Comparison of ENCODE assay signal across 11 cellular contexts in the genomic region with DNA sequence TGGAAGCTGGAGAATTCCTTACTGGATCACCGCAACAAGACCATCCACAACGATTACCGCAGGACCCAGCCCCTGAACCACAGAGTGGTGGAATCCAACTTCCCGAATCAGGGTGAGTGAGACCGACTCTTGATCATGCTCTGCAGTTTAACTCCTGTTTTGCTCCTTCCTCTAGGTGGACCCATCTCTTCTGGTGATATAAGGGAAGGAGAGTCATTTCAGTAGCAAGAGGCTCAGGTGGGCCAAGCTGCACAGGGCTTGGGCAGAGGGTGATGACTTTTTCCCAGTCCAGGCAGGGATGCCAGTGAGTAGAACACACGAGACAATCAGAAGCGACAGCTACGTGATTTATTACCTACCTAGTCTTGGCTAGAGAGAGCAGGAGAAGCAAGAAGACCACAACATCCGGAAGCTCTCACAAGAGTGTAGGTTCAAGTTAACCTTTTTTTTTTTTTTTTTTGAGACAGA. TPM values are rescaled to one million over a fixed set of nuclear protein-coding genes. Genes with fewer than 3 reads are reported as not detected.
DNase-seq lines count a peak whose midpoint lies in the region; ATAC-seq and TF ChIP-seq lines count a peak whose summit lies in the region.
"Had no signal": no experiment of that assay in that cellular context is flagged by ENCODE, and none has a peak within 500 bp of the region (broad histone marks: within the 10 kb centered on the region; RNA-seq: fewer than 3 reads in every experiment).

No MANE protein-coding gene starts in this region.

- TF ChIP-seq POLR2A in breast epithelium (IDR thresholded peaks at IDR 0.05) = no peak
- TF ChIP-seq POLR2A in GM18505 (IDR thresholded peaks at IDR 0.05; ENCODE audit: borderline replicate concordance, extremely low read depth, insufficient read depth, insufficient read length) = no peak

- peak overlapping the region; percentile 13; the same call in 1 of the 2 replicates for H3K4me3 ChIP-seq in Jurkat, Clone E6-1 (ENCODE audit: low read length)
- H3K4me3 ChIP-seq in mucosa of descending colon (no peak overlapping the region), breast epithelium (no peak overlapping the region), SJCRH30 (no peak overlapping the region)
- H3K4me3 ChIP-seq: gastrocnemius medialis had no signal

- H3K27ac ChIP-seq in breast epithelium (no peak overlapping the region), caudate nucleus (ENCODE audit: low read depth, low read length) (no peak overlapping the region), SJCRH30 (no peak overlapping the region)
- H3K27ac ChIP-seq: gastrocnemius medialis had no signal

- H3K9me3 Mint-ChIP-seq in activated CD4-positive, alpha-beta memory T cell treated with anti-CD3 and anti-CD28 coated beads, Interleukin-2, amount 10 ng/mL, durations not matched to agents 7 days and 5 days = no peaks in the 10 kb centered on the region

- ATAC-seq in mucosa of descending colon = peak; percentile 56
- ATAC-seq in GM18505 (IDR thresholded peaks at IDR 0.05; ENCODE audit: unreplicated experiment) = no peak
- ATAC-seq: gastrocnemius medialis, HCT116 had no signal

- no peaks in the 10 kb centered on the region for H3K27me3 Mint-ChIP-seq in activated CD4-positive, alpha-beta memory T cell treated with anti-CD3 and anti-CD28 coated beads, Interleukin-2, amount 10 ng/mL, durations not matched to agents 7 days and 5 days

- H3K4me1 ChIP-seq in mucosa of descending colon (ENCODE audit: low read depth) (no peaks in the 10 kb centered on the region), breast epithelium (no peaks in the 10 kb centered on the region), SJCRH30 (no peaks in the 10 kb centered on the region)
- H3K4me1 ChIP-seq: gastrocnemius medialis had no signal

- intact Hi-C loops in mucosa of descending colon (cut with DNase I, micrococcal nuclease) (no loop called here), breast epithelium (cut with DNase I; ENCODE audit: low total_unique reads) (no loop called here)

- CTCF ChIA-PET in activated CD4-positive, alpha-beta memory T cell treated with anti-CD3 and anti-CD28 coated beads, Interleukin-2, amount 10 ng/mL, durations not matched to agents 7 days and 5 days (lab: Charles Lee) = interaction anchor here (0.7 to 2.4 kb wide), 13 partner anchors 9 to 91 kb away, joined by 3 to 25 read pairs (median 7); a partner anchor contains a TSS

- H3K9me3 ChIP-seq in mucosa of descending colon (no peaks in the 10 kb centered on the region), breast epithelium (no peaks in the 10 kb centered on the region), SJCRH30 (replicated peaks) (no peaks in the 10 kb centered on the region)
- H3K9me3 ChIP-seq: gastrocnemius medialis had no signal

- DNase-seq in GM10266 (ENCODE audit: extremely low spot score) = peak; percentile 48
- DNase-seq in Jurkat, Clone E6-1 (ENCODE audit: low read depth, low spot score) = peak; percentile 84
- peak; percentile 57 for DNase-seq in activated CD4-positive, alpha-beta memory T cell treated with anti-CD3 and anti-CD28 coated beads, Interleukin-2, amount 10 ng/mL, durations not matched to agents 7 days and 5 days
- no peak for DNase-seq in mucosa of descending colon
- DNase-seq in breast epithelium (ENCODE audit: low spot score in 2 of 2) = no peak
- no peak for DNase-seq in caudate nucleus (lab: John Stamatoyannopoulos, UW)
- DNase-seq in SJCRH30 = no peak
- DNase-seq: gastrocnemius medialis had no signal

- no peaks in the 10 kb centered on the region for H3K36me3 ChIP-seq in mucosa of descending colon (ENCODE audit: low read depth)
- H3K36me3 ChIP-seq in breast epithelium = no peaks in the 10 kb centered on the region
- H3K36me3 ChIP-seq in SJCRH30 = no peaks in the 10 kb centered on the region
- H3K36me3 ChIP-seq: gastrocnemius medialis had no signal

- peaks cover 35% of the 10 kb centered on the region for H3K36me3 Mint-ChIP-seq in activated CD4-positive, alpha-beta memory T cell treated with anti-CD3 and anti-CD28 coated beads, Interleukin-2, amount 10 ng/mL, durations not matched to agents 7 days and 5 days (ENCODE audit: low read depth)

- peak overlapping the region; percentile 98 for H3K4me3 Mint-ChIP-seq in activated CD4-positive, alpha-beta memory T cell treated with anti-CD3 and anti-CD28 coated beads, Interleukin-2, amount 10 ng/mL, durations not matched to agents 7 days and 5 days

- POLR2A ChIA-PET in activated CD4-positive, alpha-beta memory T cell treated with anti-CD3 and anti-CD28 coated beads, Interleukin-2, amount 10 ng/mL, durations not matched to agents 7 days and 5 days (lab: Charles Lee) = interaction anchor here (0.8 to 2.7 kb wide), 16 partner anchors 9 to 112 kb away, joined by 3 to 26 read pairs (median 4); a partner anchor contains a TSS

- H3K27ac Mint-ChIP-seq in activated CD4-positive, alpha-beta memory T cell treated with anti-CD3 and anti-CD28 coated beads, Interleukin-2, amount 10 ng/mL, durations not matched to agents 7 days and 5 days = peak overlapping the region; percentile 99

- TF ChIP-seq CTCF in GM10266 (IDR thresholded peaks at IDR 0.05; ENCODE audit: control insufficient read depth, insufficient read depth, low read depth, missing control alignments) = no peak
- no peak for TF ChIP-seq CTCF in mucosa of descending colon (IDR thresholded peaks at IDR 0.05)
- no peak for TF ChIP-seq CTCF in breast epithelium (IDR thresholded peaks at IDR 0.05)

- H3K4me1 Mint-ChIP-seq in activated CD4-positive, alpha-beta memory T cell treated with anti-CD3 and anti-CD28 coated beads, Interleukin-2, amount 10 ng/mL, durations not matched to agents 7 days and 5 days = peaks cover 56% of the 10 kb centered on the region

- H3K27me3 ChIP-seq in breast epithelium (no peaks in the 10 kb centered on the region), SJCRH30 (no peaks in the 10 kb centered on the region)
- H3K27me3 ChIP-seq: gastrocnemius medialis had no signal

RNA-seq across cellular contexts. Expression of a gene that starts 25.2 kb away (rescaled TPM):
- not detected for polyA plus RNA-seq in Jurkat, Clone E6-1 (2012; ENCODE audit: insufficient read depth, insufficient read length)
- under 1 TPM in 1 of 2 experiments, not detected in 1; 0.18 TPM for total RNA-seq in activated CD4-positive, alpha-beta memory T cell treated with anti-CD3 and anti-CD28 coated beads, Interleukin-2, amount 10 ng/mL, durations not matched to agents 7 days and 5 days
- total RNA-seq in mucosa of descending colon (not detected), breast epithelium (not detected)
- total RNA-seq in SJCRH30 (2014; rRNA removed; shearing (Covaris generic)) = not detected in 2 replicates
- total RNA-seq: gastrocnemius medialis had no signal

RNA-seq across cellular contexts. Expression of a gene that starts 55.3 kb away (rescaled TPM):
- polyA plus RNA-seq in Jurkat, Clone E6-1 (2012; ENCODE audit: insufficient read depth, insufficient read length) = not detected
- not detected for total RNA-seq in activated CD4-positive, alpha-beta memory T cell treated with anti-CD3 and anti-CD28 coated beads, Interleukin-2, amount 10 ng/mL, durations not matched to agents 7 days and 5 days
- total RNA-seq in mucosa of descending colon (not detected), breast epithelium (not detected)
- total RNA-seq in SJCRH30 (2014; rRNA removed; shearing (Covaris generic)) = not detected in 2 replicates
- total RNA-seq: activated CD8-positive, alpha-beta memory T cell treated with anti-CD3 and anti-CD28 coated beads for 36 hours; gastrocnemius medialis had no signal

Comparison
In these comparisons a context has a peak if more than half of its experiments do, and no peak if none do; other contexts are left out.
1. DNase-seq: peak in GM10266 (single experiment), Jurkat, Clone E6-1 (single experiment) and activated CD4-positive, alpha-beta memory T cell treated with anti-CD3 and anti-CD28 coated beads, Interleukin-2, amount 10 ng/mL, durations not matched to agents 7 days and 5 days (single experiment); none in mucosa of descending colon (0 of 3), breast epithelium (0 of 2), caudate nucleus (0 of 61) and SJCRH30 (0 of 2).